18 cellular contexts compared by ENCODE assay signal in genomic region chr3:152879130-152879789, GRCh38. TPM values are rescaled to one million over a fixed set of nuclear protein-coding genes. Genes with fewer than 3 reads are reported as not detected.
A peak's percentile ranks its signal among the peaks of the same experiment; 100 is the strongest.
DNase-seq lines count a peak whose midpoint lies in the region; ATAC-seq and TF ChIP-seq lines count a peak whose summit lies in the region.
"Had no signal": no experiment of that assay in that cellular context is flagged by ENCODE, and none has a peak within 500 bp of the region (broad histone marks: within the 10 kb centered on the region; RNA-seq: fewer than 3 reads in every experiment).

No MANE protein-coding gene starts in this region.

- H3K79me2 ChIP-seq in OCI-LY3 (ENCODE audit: low read length), result no peaks in the 10 kb centered on the region

- TF ChIP-seq CTCF in GM12865 (IDR thresholded peaks at IDR 0.05; ENCODE audit: insufficient read depth, low read depth, low read length, missing control alignments), result no peak
- no peak for TF ChIP-seq CTCF in OCI-LY3 (IDR thresholded peaks at IDR 0.05; ENCODE audit: low read depth, low read length)
- no peak for TF ChIP-seq CTCF in left lung (IDR thresholded peaks at IDR 0.05)

- H3K27me3 ChIP-seq in OCI-LY3 (ENCODE audit: low read depth, low read length) (no peaks in the 10 kb centered on the region), left lung (no peaks in the 10 kb centered on the region)

- DNase-seq in CD1c-positive myeloid dendritic cell (ENCODE audit: extremely low spot score) (peak; percentile 27), GM12865 (ENCODE audit: low read depth) (peak; percentile 62), left lung (no peak)
- DNase-seq: ACHN; CD4-positive, alpha-beta T cell; DMS79 treated with DMSO at 0.1 percent for 48 hours; GOT3; NCI-H1694; NCI-H2107; NCI-H226; NCI-H526; NK-92 treated with Interleukin-12 subunit alpha and Interleukin-12 subunit beta, amount 100 ng/mL, for 24 hours; PC-9 had no signal

- peak; percentile 71 for ATAC-seq in HG02852 (IDR thresholded peaks at IDR 0.05; ENCODE audit: unreplicated experiment)
- no peak for ATAC-seq in HG03342 (IDR thresholded peaks at IDR 0.05; ENCODE audit: unreplicated experiment)
- ATAC-seq in GM18511 (IDR thresholded peaks at IDR 0.05; ENCODE audit: unreplicated experiment), result no peak
- ATAC-seq in left lung, result no peak

- no peaks in the 10 kb centered on the region for H4K20me1 ChIP-seq in OCI-LY3 (ENCODE audit: insufficient read depth, low read length)

- no peak overlapping the region for H2AFZ ChIP-seq in OCI-LY3 (ENCODE audit: low read depth, low read length)
- H2AFZ ChIP-seq: PC-9 had no signal

- 0 out of 2 replicates have a peak overlapping the region, but pooled peaks have one; percentile 9 for H3K4me2 ChIP-seq in OCI-LY3 (ENCODE audit: low read length)
- H3K4me2 ChIP-seq: PC-9 had no signal

- H3K9ac ChIP-seq in OCI-LY3 (ENCODE audit: low read length), result no peak overlapping the region

- H3K9me3 ChIP-seq in OCI-LY3 (ENCODE audit: insufficient read depth, low read length) (no peaks in the 10 kb centered on the region), left lung (peaks cover 0 to 6% of the 10 kb centered on the region in 2 donors)

- no peak overlapping the region for H3K4me3 ChIP-seq in GM12865 (ENCODE audit: low read depth, low read length)
- no peak overlapping the region for H3K4me3 ChIP-seq in OCI-LY3 (ENCODE audit: low read length)
- no peak overlapping the region for H3K4me3 ChIP-seq in left lung
- H3K4me3 ChIP-seq: PC-9 had no signal

- peaks cover 6% of the 10 kb centered on the region for H3K4me1 ChIP-seq in OCI-LY3 (ENCODE audit: low read length)
- no peaks in the 10 kb centered on the region for H3K4me1 ChIP-seq in left lung

- intact Hi-C loops in left lung (cut with DNase I), result no loop called here

- H3K36me3 ChIP-seq in OCI-LY3 (replicated peaks; ENCODE audit: low read depth, low read length), result no peaks in the 10 kb centered on the region
- H3K36me3 ChIP-seq in left lung, result no peaks in the 10 kb centered on the region

- H3K27ac ChIP-seq in OCI-LY3 (ENCODE audit: low read length) (no peak overlapping the region), left lung (no peak overlapping the region)
- H3K27ac ChIP-seq: HL-60, PC-9 had no signal

RNA-seq across cellular contexts. Expression of gene P2RY1, which starts 44.3 kb away (rescaled TPM):
- 10 to 100 TPM in 1 of 2 donors, 1 to 10 TPM in 1; 7.6 to 17.2 TPM for total RNA-seq in left lung

Comparison
In these comparisons a context has a peak if more than half of its experiments do, and no peak if none do; other contexts are left out.
1. DNase-seq: peak in CD1c-positive myeloid dendritic cell (single experiment) and GM12865 (single experiment); none in left lung (0 of 2).